In genomic region chr7:55092186-55092976, GRCh38 we compare ENCODE assay signal across 13 cellular contexts.
DNase-seq lines count a peak whose midpoint lies in the region; ATAC-seq, FAIRE-seq and TF ChIP-seq lines count a peak whose summit lies in the region.
"Had no signal": no experiment of that assay in that cellular context is flagged by ENCODE, and none has a peak within 500 bp of the region (broad histone marks: within the 10 kb centered on the region; RNA-seq: fewer than 3 reads in every experiment).

No MANE protein-coding gene starts in this region.

- ATAC-seq in IMR-90 (ENCODE audit: low read depth) (peak; percentile 19; the same call in 1 of the 2 replicates), heart right ventricle (peak in 3 of 8 donors; percentile 6 to 28 (median 14)), GM21367 (IDR thresholded peaks at IDR 0.05; ENCODE audit: unreplicated experiment) (no peak)
- ATAC-seq in activated CD4-positive, CD25-positive, alpha-beta regulatory T cell treated with anti-CD3 and anti-CD28 coated beads, Interleukin-2, amount 50 U/mL, for 24 hours = no peak
- ATAC-seq: activated naive CD8-positive, alpha-beta T cell treated with anti-CD3 and anti-CD28 coated beads, Interleukin-2, amount 50 U/mL, for 24 hours had no signal

- no peak overlapping the region for H3K56ac ChIP-seq in IMR-90 (ENCODE audit: extremely low read depth, insufficient read depth, low read length)

- CTCF ChIA-PET in IMR-90 (lab: Yijun Ruan, JAX) = no interaction called here

- dilution Hi-C loops in IMR-90 (cut with HindIII; ENCODE audit: low sequenced_read_pairs, unreplicated experiment) = no loop called here

- H3K9ac ChIP-seq in IMR-90 (ENCODE audit: low read depth, low read length) (no peak overlapping the region), skeletal muscle satellite cell (ENCODE audit: low read depth, low read length) (peak overlapping the region; percentile 4)

- 0 out of 2 replicates have a peak overlapping the region, but pooled peaks have one; percentile 2 for H4K91ac ChIP-seq in IMR-90 (ENCODE audit: insufficient read depth, low read depth, low read length)

- no peak overlapping the region for H2AK9ac ChIP-seq in IMR-90 (replicated peaks; ENCODE audit: low read depth, low read length, poor library complexity)

- H2BK20ac ChIP-seq in IMR-90 (ENCODE audit: low read depth, low read length) = no peak overlapping the region

- peaks cover 46 to 96% of the 10 kb centered on the region in 2 experiments for H3K79me1 ChIP-seq in IMR-90 (ENCODE audit: low read depth in 1 of 2, low read length in 2 of 2)

- no peak overlapping the region for H4K5ac ChIP-seq in IMR-90 (ENCODE audit: low read depth, low read length)

- no peak overlapping the region for H3K14ac ChIP-seq in IMR-90 (replicated peaks; ENCODE audit: low read depth, low read length)

- peaks cover 29% of the 10 kb centered on the region for H3K9me1 ChIP-seq in IMR-90 (ENCODE audit: insufficient read depth, low read length)

- H2BK15ac ChIP-seq in IMR-90 (ENCODE audit: low read depth, low read length) = no peak overlapping the region

- H3K23ac ChIP-seq in IMR-90 (ENCODE audit: low read depth, low read length) = peak overlapping the region; percentile 44; the same call in 1 of the 2 replicates

- no peak overlapping the region for H3K4ac ChIP-seq in IMR-90 (ENCODE audit: low read depth, low read length)

- no peak for TF ChIP-seq POLR2A in IMR-90 (IDR thresholded peaks at IDR 0.05; ENCODE audit: low read depth, low read length)

- POLR2A ChIA-PET in IMR-90 (lab: Charles Lee; ENCODE audit: unreplicated experiment) = no interaction called here

- in situ Hi-C loops in IMR-90 (cut with MboI; ENCODE audit: low sequenced_read_pairs) = no loop called here

- H3K4me1 ChIP-seq in IMR-90 (ENCODE audit: control insufficient read depth, insufficient read depth, low read length) (peaks cover 26% of the 10 kb centered on the region), heart right ventricle (peaks cover 4 to 68% (median 29%) of the 10 kb centered on the region in 9 donors), skeletal muscle satellite cell (ENCODE audit: control insufficient read depth, insufficient read depth, low read length) (peaks cover 60% of the 10 kb centered on the region)

- no peak overlapping the region for H3K4me3 ChIP-seq in IMR-90 (ENCODE audit: insufficient read depth, low read depth, low read length)
- H3K4me3 ChIP-seq in heart right ventricle = no peak overlapping the region
- H3K4me3 ChIP-seq in skeletal muscle satellite cell (ENCODE audit: low read length) = no peak overlapping the region

- TF ChIP-seq CTCF in IMR-90 (conservative IDR thresholded peaks at IDR 0.05; ENCODE audit: low read depth, low read length) = no peak
- TF ChIP-seq CTCF in heart right ventricle (IDR thresholded peaks at IDR 0.05) = no peak

- H2BK5ac ChIP-seq in IMR-90 (ENCODE audit: low read depth, low read length, poor library complexity, severe bottlenecking) = no peak overlapping the region

- no peaks in the 10 kb centered on the region for H3K27me3 ChIP-seq in IMR-90 (ENCODE audit: control insufficient read depth, insufficient read depth, low read length)
- H3K27me3 ChIP-seq in heart right ventricle = no peaks in the 10 kb centered on the region
- H3K27me3 ChIP-seq in skeletal muscle satellite cell (ENCODE audit: control insufficient read depth, insufficient read depth, low read length) = no peaks in the 10 kb centered on the region

- H3K4me2 ChIP-seq in IMR-90 (ENCODE audit: low read depth, low read length) = no peak overlapping the region
- H3K4me2 ChIP-seq in skeletal muscle satellite cell (ENCODE audit: low read length) = peak overlapping the region; percentile 48

- DNase-seq in IMR-90 = peak; percentile 34
- no peak for DNase-seq in RCC 7860 (ENCODE audit: low spot score)
- no peak for DNase-seq in heart right ventricle
- DNase-seq in stimulated activated CD4-positive, alpha-beta T cell treated with anti-CD3 and anti-CD28 coated beads, Interleukin-2, amount 100 ng/mL, for 48 hours = no peak
- no peak for DNase-seq in NCI-H1105 treated with DMSO at 0.1 percent for 48 hours (lab: John Stamatoyannopoulos, UW)
- DNase-seq: activated B cell treated with CpG ODN at 0.5 μM for 24 hours; activated naive CD8-positive, alpha-beta T cell treated with anti-CD3 and anti-CD28 coated beads, Interleukin-2, amount 50 U/mL, for 24 hours; immature natural killer cell; right cardiac atrium had no signal

- intact Hi-C loops in IMR-90 (cut with micrococcal nuclease) (no loop called here), heart right ventricle (cut with DNase I) (loop anchor here in 1 of 10 donors (5.0 kb wide), 1 partner anchor 40 kb away; no protein-coding TSS in a partner anchor)

- no peak overlapping the region for H2AK5ac ChIP-seq in IMR-90 (ENCODE audit: low read depth, low read length)

- no TSS peak for BruUV-seq in IMR-90 (replicated peaks; lab: Mats Ljungman, UMichigan)

- peaks cover 35% of the 10 kb centered on the region; the same call in 1 of the 2 replicates for H4K20me1 ChIP-seq in IMR-90 (ENCODE audit: insufficient read depth, low read length)

- H3K36me3 ChIP-seq in IMR-90 (ENCODE audit: control insufficient read depth, insufficient read depth, low read length) = peaks cover 3% of the 10 kb centered on the region; the same call in 1 of the 2 replicates
- no peaks in the 10 kb centered on the region for H3K36me3 ChIP-seq in heart right ventricle
- peaks cover 10% of the 10 kb centered on the region for H3K36me3 ChIP-seq in skeletal muscle satellite cell (ENCODE audit: insufficient read depth, low read length)

- no peak overlapping the region for H3K18ac ChIP-seq in IMR-90 (ENCODE audit: low read depth, low read length)

- H2AFZ ChIP-seq in IMR-90 (replicated peaks; ENCODE audit: low read length, poor library complexity) = no peak overlapping the region

- H3K27ac ChIP-seq in IMR-90 (ENCODE audit: insufficient read depth, low read length) (no peak overlapping the region), heart right ventricle (peak overlapping the region in 8 of 10 donors; percentile 4 to 49 (median 40))

- no peak for TF ChIP-seq RAD21 in IMR-90 (IDR thresholded peaks at IDR 0.05; ENCODE audit: low read length)

- H2BK120ac ChIP-seq in IMR-90 (ENCODE audit: low read depth, low read length) = no peak overlapping the region; the same call in 1 of the 2 replicates

- H4K8ac ChIP-seq in IMR-90 (ENCODE audit: low read depth in 2 of 2, low read length in 2 of 2) = no peak overlapping the region

- 86% methylated on average over 4 of the region's 15 CpGs; no CpG with 5 or more reads in 1 of the 2 experiments for WGBS in IMR-90 (ENCODE audit: extremely low coverage in 2 of 2, insufficient read length in 1 of 2), 2 experiments
- WGBS in heart right ventricle, 2 donors = 77 to 83% methylated on average over 15 of the region's 15 CpGs

- H3K9me3 ChIP-seq in IMR-90 (ENCODE audit: control insufficient read depth, insufficient read depth, low read length) (no peaks in the 10 kb centered on the region), heart right ventricle (no peaks in the 10 kb centered on the region), skeletal muscle satellite cell (replicated peaks; ENCODE audit: low read length) (no peaks in the 10 kb centered on the region)

- peak; percentile 51 for FAIRE-seq in RCC 7860 (lab: Jason Lieb, UNC)
- FAIRE-seq: GM18507 had no signal

TF ChIP-seq in IMR-90, 13 proteins besides CTCF, POLR2A, EP300 and RAD21:
- TF ChIP-seq MAZ (IDR thresholded peaks at IDR 0.05; ENCODE audit: borderline replicate concordance, low read depth, low read length) (no peak), BHLHE40 (IDR thresholded peaks at IDR 0.05; ENCODE audit: low read depth, low read length) (no peak), MXI1 (IDR thresholded peaks at IDR 0.05; ENCODE audit: borderline replicate concordance, low read depth, low read length) (no peak), FOS (IDR thresholded peaks at IDR 0.05; ENCODE audit: low read depth, low read length) (no peak), MAFK (IDR thresholded peaks at IDR 0.05; ENCODE audit: low read depth, low read length) (no peak), RCOR1 (IDR thresholded peaks at IDR 0.05; ENCODE audit: insufficient replicate concordance, low read length) (no peak), SMC3 (IDR thresholded peaks at IDR 0.05; ENCODE audit: low read depth, low read length) (no peak), CEBPB (IDR thresholded peaks at IDR 0.05; ENCODE audit: low read depth, low read length) (no peak), NFE2L2 (IDR thresholded peaks at IDR 0.05; ENCODE audit: low read depth, low read length) (no peak), CHD1 (IDR thresholded peaks at IDR 0.05; ENCODE audit: low read depth, low read length) (no peak), RFX5 (IDR thresholded peaks at IDR 0.05; ENCODE audit: low read depth, low read length) (no peak)
- TF ChIP-seq, protein P1, sequence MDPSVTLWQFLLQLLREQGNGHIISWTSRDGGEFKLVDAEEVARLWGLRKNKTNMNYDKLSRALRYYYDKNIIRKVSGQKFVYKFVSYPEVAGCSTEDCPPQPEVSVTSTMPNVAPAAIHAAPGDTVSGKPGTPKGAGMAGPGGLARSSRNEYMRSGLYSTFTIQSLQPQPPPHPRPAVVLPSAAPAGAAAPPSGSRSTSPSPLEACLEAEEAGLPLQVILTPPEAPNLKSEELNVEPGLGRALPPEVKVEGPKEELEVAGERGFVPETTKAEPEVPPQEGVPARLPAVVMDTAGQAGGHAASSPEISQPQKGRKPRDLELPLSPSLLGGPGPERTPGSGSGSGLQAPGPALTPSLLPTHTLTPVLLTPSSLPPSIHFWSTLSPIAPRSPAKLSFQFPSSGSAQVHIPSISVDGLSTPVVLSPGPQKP (IDR thresholded peaks at IDR 0.05; ENCODE audit: borderline replicate concordance, low read depth, low read length) = no peak
- TF ChIP-seq, protein P2, sequence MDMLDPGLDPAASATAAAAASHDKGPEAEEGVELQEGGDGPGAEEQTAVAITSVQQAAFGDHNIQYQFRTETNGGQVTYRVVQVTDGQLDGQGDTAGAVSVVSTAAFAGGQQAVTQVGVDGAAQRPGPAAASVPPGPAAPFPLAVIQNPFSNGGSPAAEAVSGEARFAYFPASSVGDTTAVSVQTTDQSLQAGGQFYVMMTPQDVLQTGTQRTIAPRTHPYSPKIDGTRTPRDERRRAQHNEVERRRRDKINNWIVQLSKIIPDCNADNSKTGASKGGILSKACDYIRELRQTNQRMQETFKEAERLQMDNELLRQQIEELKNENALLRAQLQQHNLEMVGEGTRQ (IDR thresholded peaks at IDR 0.05; ENCODE audit: low read depth, low read length) = no peak
